11 cellular contexts compared by ENCODE assay signal in genomic region chr14:89324501-89325298, GRCh38.
DNase-seq lines count a peak whose midpoint lies in the region; ATAC-seq lines count a peak whose summit lies in the region.
"Had no signal": no experiment of that assay in that cellular context is flagged by ENCODE, and none has a peak within 500 bp of the region (broad histone marks: within the 10 kb centered on the region; RNA-seq: fewer than 3 reads in every experiment).

No MANE protein-coding gene starts in this region.

- H3K27ac ChIP-seq in caudate nucleus (ENCODE audit: low read depth, low read length): no peak overlapping the region
- H3K27ac ChIP-seq: right atrium auricular region had no signal

- ATAC-seq in GM18858 (IDR thresholded peaks at IDR 0.05; ENCODE audit: unreplicated experiment) (peak; percentile 65), GM21529 (IDR thresholded peaks at IDR 0.05; ENCODE audit: unreplicated experiment) (peak; percentile 85), HG03442 (IDR thresholded peaks at IDR 0.05; ENCODE audit: unreplicated experiment) (peak; percentile 66)

- DNase-seq in myocyte (ENCODE audit: low read depth) (peak; percentile 25), NCI-H1694 (lab: John Stamatoyannopoulos, UW) (no peak), caudate nucleus (lab: John Stamatoyannopoulos, UW) (no peak)
- DNase-seq in effector CD8-positive, alpha-beta T cell (lab: John Stamatoyannopoulos, UW): no peak
- DNase-seq: activated gamma-delta T cell, DMS153, NCI-H1436 had no signal
